In the genomic region with DNA sequence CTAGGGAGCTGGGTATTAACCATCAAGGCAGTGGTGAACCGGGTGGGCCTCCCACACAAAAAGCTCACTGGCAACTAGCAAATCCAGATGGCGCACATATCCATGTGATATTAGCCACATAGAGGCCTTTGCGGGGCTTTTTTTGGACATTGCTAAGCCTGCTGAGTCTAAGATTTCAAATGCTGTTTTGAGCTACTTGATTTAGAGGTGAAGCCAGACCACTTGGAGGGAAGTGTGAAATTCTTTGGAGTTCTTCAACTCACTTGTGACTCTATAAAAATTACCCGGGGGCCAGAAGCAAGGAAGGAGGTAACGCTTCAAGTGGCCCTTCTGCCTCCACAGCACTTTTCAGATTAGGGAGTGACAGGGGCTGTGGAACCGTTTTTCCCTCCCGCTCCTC, we compare ENCODE assay signal across 21 cellular contexts.
A peak's percentile ranks its signal among the peaks of the same experiment; 100 is the strongest.
DNase-seq lines count a peak whose midpoint lies in the region; ATAC-seq and TF ChIP-seq lines count a peak whose summit lies in the region.
"Had no signal": no experiment of that assay in that cellular context is flagged by ENCODE, and none has a peak within 500 bp of the region (broad histone marks: within the 10 kb centered on the region; RNA-seq: fewer than 3 reads in every experiment).

No MANE protein-coding gene starts in this region.

- peak overlapping the region in 1 of 2 donors; percentile 47 for H3K27ac ChIP-seq in lung (ENCODE audit: low read depth in 1 of 2, low read length in 1 of 2)
- H3K27ac ChIP-seq in thyroid gland, result peak overlapping the region; percentile 11 to 47 (median 38)
- H3K27ac ChIP-seq: A549, HL-60 had no signal

- peak; percentile 95 for DNase-seq in DMS79 treated with DMSO at 0.1 percent for 48 hours (lab: John Stamatoyannopoulos, UW)
- DNase-seq in NCI-H524 (lab: John Stamatoyannopoulos, UW), result peak; percentile 61 to 86
- DNase-seq in lung (ENCODE audit: low spot score), result no peak
- DNase-seq in thyroid gland, result peak; percentile 37 to 46
- DNase-seq in NCI-H510A (lab: John Stamatoyannopoulos, UW), result no peak
- DNase-seq in foreskin fibroblast, result no peak
- DNase-seq: CD4-positive, CD25-positive, alpha-beta regulatory T cell; GDM1; KBM-7; MM.1S; NCI-H1048; NCI-H187; NCI-H510A treated with DMSO at 0.1 percent for 48 hours; Right ventricle myocardium superior; SW 1271 had no signal

- H3K36me3 ChIP-seq in lung (ENCODE audit: control insufficient read depth in 2 of 2, insufficient read depth in 2 of 2, low read length in 2 of 2) (no peaks in the 10 kb centered on the region), thyroid gland (no peaks in the 10 kb centered on the region)
- H3K36me3 ChIP-seq: HAP-1 had no signal

- no peak for TF ChIP-seq CTCF in lung (IDR thresholded peaks at IDR 0.05; ENCODE audit: control extremely low read depth, extremely low read depth)
- no peak for TF ChIP-seq CTCF in thyroid gland (IDR thresholded peaks at IDR 0.05)
- TF ChIP-seq CTCF in foreskin fibroblast (IDR thresholded peaks at IDR 0.05; ENCODE audit: low read depth, low read length), result no peak

- intact Hi-C loops in thyroid gland (cut with DNase I), result no loop called here

- 75 to 82% methylated on average over 7 of the region's 7 CpGs for WGBS in lung, 2 donors
- WGBS in thyroid gland, 2 donors, result 45 to 56% methylated on average over 7 of the region's 7 CpGs

- H3K4me3 ChIP-seq in lung, result no peak overlapping the region
- no peak overlapping the region for H3K4me3 ChIP-seq in thyroid gland (replicated peaks in 1 of 3)
- no peak overlapping the region for H3K4me3 ChIP-seq in foreskin fibroblast (ENCODE audit: low read depth in 1 of 2, low read length in 2 of 2)
- H3K4me3 ChIP-seq: A549, GM23338, HAP-1 had no signal

- ATAC-seq in lung (ENCODE audit: insufficient read depth, low FRiP score) (peak; percentile 34), HG03175 (IDR thresholded peaks at IDR 0.05; ENCODE audit: unreplicated experiment) (no peak)
- ATAC-seq: A549, GM23338, HepG2 had no signal

- TF ChIP-seq POLR2A in thyroid gland (IDR thresholded peaks at IDR 0.05), result no peak

- peaks cover 0 to 2% of the 10 kb centered on the region in 2 donors for H3K9me3 ChIP-seq in lung (ENCODE audit: control insufficient read depth in 2 of 2, insufficient read depth in 1 of 2, low read length in 1 of 2)
- no peaks in the 10 kb centered on the region for H3K9me3 ChIP-seq in thyroid gland
- H3K9me3 ChIP-seq: HAP-1 had no signal

- H3K27me3 ChIP-seq in lung (ENCODE audit: control insufficient read depth, insufficient read depth) (no peaks in the 10 kb centered on the region), thyroid gland (no peaks in the 10 kb centered on the region)

- no peaks in the 10 kb centered on the region for H3K4me1 ChIP-seq in lung (ENCODE audit: control insufficient read depth in 2 of 2, insufficient read depth in 2 of 2, low read length in 2 of 2)
- H3K4me1 ChIP-seq in thyroid gland, result peaks cover 8 to 11% of the 10 kb centered on the region in 2 donors
- H3K4me1 ChIP-seq: A549, HAP-1 had no signal

Comparison
In these comparisons a context has a peak if more than half of its experiments do, and no peak if none do; other contexts are left out.
1. DNase-seq: peak in DMS79 treated with DMSO at 0.1 percent for 48 hours (single experiment), NCI-H524 (2 of 2) and thyroid gland (2 of 2); none in lung (single experiment), NCI-H510A (single experiment) and foreskin fibroblast (0 of 2).